Comparison of ENCODE assay signal across 25 cellular contexts in genomic region chr18:60404686-60405085, GRCh38. TPM values are rescaled to one million over a fixed set of nuclear protein-coding genes. Genes with fewer than 3 reads are reported as not detected.
A peak's percentile ranks its signal among the peaks of the same experiment; 100 is the strongest.
DNase-seq lines count a peak whose midpoint lies in the region; ATAC-seq, FAIRE-seq and TF ChIP-seq lines count a peak whose summit lies in the region.
"Had no signal": no experiment of that assay in that cellular context is flagged by ENCODE, and none has a peak within 500 bp of the region (broad histone marks: within the 10 kb centered on the region; RNA-seq: fewer than 3 reads in every experiment).

No MANE protein-coding gene starts in this region.

- H3K56ac ChIP-seq in H1 (replicated peaks; ENCODE audit: insufficient read length, low read depth, low read length): no peak overlapping the region

- no peak overlapping the region for H3K18ac ChIP-seq in H1 (ENCODE audit: extremely low read depth, low read length)

- no peaks in the 10 kb centered on the region for H3K79me2 ChIP-seq in MM.1S (ENCODE audit: low read length)
- no peaks in the 10 kb centered on the region for H3K79me2 ChIP-seq in H1 (ENCODE audit: control insufficient read depth in 1 of 2, insufficient read depth in 2 of 2, low read length in 2 of 2)

- no peaks in the 10 kb centered on the region for H3K79me1 ChIP-seq in H1 (ENCODE audit: low read depth, low read length)

- no peak overlapping the region for H4K91ac ChIP-seq in H1 (replicated peaks; ENCODE audit: insufficient read length, low read length)

- H2BK20ac ChIP-seq in H1 (ENCODE audit: low read length): no peak overlapping the region

- no peak for TF ChIP-seq EP300 in H1 (IDR thresholded peaks at IDR 0.05; ENCODE audit: borderline replicate concordance in 1 of 2, low read depth in 2 of 2, low read length in 2 of 2)

- H2AFZ ChIP-seq in MM.1S (ENCODE audit: low read length) (no peak overlapping the region), H1 (ENCODE audit: low read length) (peak overlapping the region; percentile 69; the same call in 1 of the 2 replicates)

- no peak overlapping the region for H2BK12ac ChIP-seq in H1 (ENCODE audit: low read depth, low read length)

- H3K27ac ChIP-seq in MM.1S (ENCODE audit: low read length) (no peak overlapping the region), H1 (ENCODE audit: low read depth, low read length) (no peak overlapping the region)
- H3K27ac ChIP-seq: 22Rv1; BLaER1 treated with 17β-estradiol and CSF1 and Interleukin-3, amounts not matched to agents 10 nM and 100 nM had no signal

- H2BK15ac ChIP-seq in H1 (ENCODE audit: low read length): no peak overlapping the region

- no peak overlapping the region for H3K4ac ChIP-seq in H1 (replicated peaks; ENCODE audit: insufficient read length, low read depth, low read length)

- peak; percentile 42 for ATAC-seq in HG02884 (IDR thresholded peaks at IDR 0.05; ENCODE audit: unreplicated experiment)
- ATAC-seq in GM18858 (IDR thresholded peaks at IDR 0.05; ENCODE audit: unreplicated experiment): no peak
- ATAC-seq in omental fat pad (ENCODE audit: low FRiP score): no peak
- ATAC-seq: GM12878 had no signal

- no peak overlapping the region for H3K4me2 ChIP-seq in MM.1S (ENCODE audit: low read depth, low read length)
- no peak overlapping the region for H3K4me2 ChIP-seq in H1 (ENCODE audit: insufficient read depth in 1 of 2, low read depth in 2 of 2, low read length in 2 of 2)
- H3K4me2 ChIP-seq: BLaER1 treated with 17β-estradiol and CSF1 and Interleukin-3, amounts not matched to agents 10 nM and 100 nM had no signal

- H3K9me3 ChIP-seq in MM.1S (replicated peaks; ENCODE audit: insufficient read depth, low read length): no peaks in the 10 kb centered on the region
- H3K9me3 ChIP-seq in H1 (ENCODE audit: insufficient read depth in 2 of 2, low read depth in 1 of 2, low read length in 1 of 2): no peaks in the 10 kb centered on the region
- H3K9me3 ChIP-seq: BE2C; BLaER1 treated with 17β-estradiol and CSF1 and Interleukin-3, amounts not matched to agents 10 nM and 100 nM had no signal

- no peak overlapping the region for H2AK5ac ChIP-seq in H1 (ENCODE audit: low read depth, low read length)

- H3K4me1 ChIP-seq in MM.1S (ENCODE audit: low read length) (no peaks in the 10 kb centered on the region), H1 (replicated peaks in 1 of 4; ENCODE audit: control insufficient read depth in 3 of 4, insufficient read depth in 4 of 4, low read length in 3 of 4) (no peaks in the 10 kb centered on the region; a peak in 1 of 7 replicates)
- H3K4me1 ChIP-seq: BE2C; BLaER1 treated with 17β-estradiol and CSF1 and Interleukin-3, amounts not matched to agents 10 nM and 100 nM had no signal

- no peak for FAIRE-seq in H1 (lab: Jason Lieb, UNC)
- FAIRE-seq: A204.1, GM12878 had no signal

- H3K9ac ChIP-seq in MM.1S (ENCODE audit: low read length) (no peak overlapping the region), H1 (replicated peaks in 1 of 4; ENCODE audit: extremely low read depth in 1 of 4, low read depth in 3 of 4, low read length in 3 of 4) (no peak overlapping the region)
- H3K9ac ChIP-seq: BLaER1 treated with 17β-estradiol and CSF1 and Interleukin-3, amounts not matched to agents 10 nM and 100 nM had no signal

- H3F3A ChIP-seq in MM.1S (ENCODE audit: insufficient read depth, low read length): no peaks in the 10 kb centered on the region

- no peak for TF ChIP-seq CTCF in MM.1S (IDR thresholded peaks at IDR 0.05; ENCODE audit: low read length)
- TF ChIP-seq CTCF in H1 (IDR thresholded peaks at IDR 0.05; ENCODE audit: control extremely low read depth in 1 of 3, insufficient read depth in 1 of 3, low read depth in 1 of 3, low read length in 3 of 3): no peak
- no peak for TF ChIP-seq CTCF in omental fat pad (IDR thresholded peaks at IDR 0.05)

- H4K5ac ChIP-seq in H1 (ENCODE audit: insufficient read length, low read depth, low read length): no peak overlapping the region

- H3K27me3 ChIP-seq in MM.1S (replicated peaks; ENCODE audit: insufficient read depth, low read length): no peaks in the 10 kb centered on the region
- H3K27me3 ChIP-seq in H1 (replicated peaks in 1 of 4; ENCODE audit: control insufficient read depth in 3 of 4, extremely low read depth in 1 of 4, insufficient read depth in 3 of 4, low read length in 3 of 4): no peaks in the 10 kb centered on the region
- H3K27me3 ChIP-seq: BE2C; BLaER1 treated with 17β-estradiol and CSF1 and Interleukin-3, amounts not matched to agents 10 nM and 100 nM had no signal

- H3K14ac ChIP-seq in H1 (ENCODE audit: insufficient read length): no peak overlapping the region

- H3K4me3 ChIP-seq in MM.1S (ENCODE audit: low read length) (no peak overlapping the region), H1 (ENCODE audit: extremely low read depth in 1 of 4, insufficient read depth in 2 of 4, low read depth in 3 of 4, low read length in 4 of 4) (no peak overlapping the region)
- H3K4me3 ChIP-seq: BLaER1 treated with 17β-estradiol and CSF1 and Interleukin-3, amounts not matched to agents 10 nM and 100 nM; GM12878 had no signal

- H4K8ac ChIP-seq in H1 (ENCODE audit: extremely low read depth, insufficient read depth, low read length): no peak overlapping the region

- H3K36me3 ChIP-seq in MM.1S (replicated peaks; ENCODE audit: insufficient read depth, low read length): no peaks in the 10 kb centered on the region
- H3K36me3 ChIP-seq in H1 (ENCODE audit: control insufficient read depth in 2 of 4, insufficient read depth in 4 of 4, low read length in 3 of 4): no peaks in the 10 kb centered on the region
- H3K36me3 ChIP-seq: BE2C; BLaER1 treated with 17β-estradiol and CSF1 and Interleukin-3, amounts not matched to agents 10 nM and 100 nM had no signal

- no peaks in the 10 kb centered on the region for H3K9me2 ChIP-seq in MM.1S (replicated peaks; ENCODE audit: insufficient read depth, low read length)

- TF ChIP-seq POLR2A in H1 (IDR thresholded peaks at IDR 0.05; ENCODE audit: control extremely low read depth in 1 of 2, low read depth in 2 of 2, low read length in 2 of 2): no peak

- no peaks in the 10 kb centered on the region for H4K20me1 ChIP-seq in MM.1S (ENCODE audit: insufficient read depth, low read length)
- H4K20me1 ChIP-seq in H1 (replicated peaks in 1 of 2; ENCODE audit: control insufficient read depth in 1 of 2, insufficient read depth in 2 of 2, low read length in 2 of 2): no peaks in the 10 kb centered on the region
- H4K20me1 ChIP-seq: BLaER1 treated with 17β-estradiol and CSF1 and Interleukin-3, amounts not matched to agents 10 nM and 100 nM had no signal

- no peak for TF ChIP-seq RAD21 in H1 (IDR thresholded peaks at IDR 0.05 in 1 of 2, conservative IDR thresholded peaks at IDR 0.05 in 1 of 2; ENCODE audit: low read depth in 2 of 2, low read length in 2 of 2)

- no peak overlapping the region for H2BK5ac ChIP-seq in H1 (ENCODE audit: low read depth, low read length)

- no peaks in the 10 kb centered on the region for H3K23me2 ChIP-seq in H1 (ENCODE audit: low read depth, low read length)

- no peak overlapping the region for H2BK120ac ChIP-seq in H1 (replicated peaks; ENCODE audit: low read depth, low read length)

- 91% methylated on average over 3 of the region's 3 CpGs; no CpG with 5 or more reads in 1 of the 2 experiments for WGBS in H1 (ENCODE audit: extremely low coverage in 1 of 2, insufficient coverage in 1 of 2, insufficient read length in 1 of 2, insufficient replicate concordance in 2 of 2, low coverage in 1 of 2, low lambda C conversion rate in 2 of 2, missing lambda C conversion rate in 1 of 2), 2 experiments

- DNase-seq in AG20443 (ENCODE audit: low spot score): peak; percentile 9
- peak; percentile 47 for DNase-seq in MM.1S
- DNase-seq in H1 (ENCODE audit: low read depth in 1 of 2, low spot score in 2 of 2): no peak
- DNase-seq in midbrain (lab: John Stamatoyannopoulos, UW): no peak
- no peak for DNase-seq in omental fat pad (ENCODE audit: low spot score)
- DNase-seq in DMS79 (lab: John Stamatoyannopoulos, UW): no peak
- DNase-seq: AML-193; BE2C; CD4-positive, alpha-beta T cell; CD8-positive, alpha-beta memory T cell; DMS 273 treated with DMSO at 0.1 percent for 48 hours; DMS79 treated with DMSO at 0.1 percent for 48 hours; GDM1; GOT3; H7; HCEC 1CT had no signal

- POLR2A ChIA-PET in H1 (lab: Charles Lee; ENCODE audit: partially characterized antibody): no interaction called here

- H3K23ac ChIP-seq in H1 (ENCODE audit: insufficient read length): no peak overlapping the region

- CTCF ChIA-PET in H1 (lab: Charles Lee; ENCODE audit: partially characterized antibody): interaction anchor here (1.4 to 2.7 kb wide), 3 partner anchors 9 to 409 kb away, joined by 3 to 10 read pairs (median 9); no protein-coding TSS in a partner anchor

TF ChIP-seq in H1, 55 proteins besides CTCF, POLR2A, EP300 and RAD21:
- TF ChIP-seq TCF12 (IDR thresholded peaks at IDR 0.05; ENCODE audit: low read depth, low read length): no peak

RNA-seq across cellular contexts. Expression of gene MC4R, which starts 32.1 kb away (rescaled TPM):
- total RNA-seq in H1 (2021; fragmentation: NEBNext Ultra II Directional; extraction: Animal tissue kit (Norgen Biotek cat#: 25700)): not detected in 2 replicates
- polyA plus RNA-seq in H1 (2011; rRNA removed): 0.11 TPM in 1 of 2 replicates, not detected in the other
- not detected for polyA plus RNA-seq in H1 (2011; cell fraction: cytosol; rRNA removed)
- not detected for polyA plus RNA-seq in H1 (2011; cell fraction: nucleus; rRNA removed)
- 0.19 TPM in 1 of 4 replicates, not detected in the others for polyA plus RNA-seq in H1 (2012, experiment 1 of 2)
- polyA plus RNA-seq in H1 (2012, experiment 2 of 2): not detected
- 0.16 TPM for polyA plus RNA-seq in H1 (2013, experiment 1 of 2)
- 0.13 TPM for polyA plus RNA-seq in H1 (2013, experiment 2 of 2)
- 0.13 TPM in 1 of 2 replicates, not detected in the other for polyA minus RNA-seq in H1 (2011; rRNA and poly(A)+ RNA removed)
- polyA minus RNA-seq in H1 (2011; cell fraction: cytosol; rRNA and poly(A)+ RNA removed): not detected
- polyA minus RNA-seq in H1 (2011; cell fraction: nucleus; rRNA and poly(A)+ RNA removed): not detected
- under 1 TPM in 1 of 4 donors, not detected in 3; 0.28 TPM for total RNA-seq in omental fat pad
- total RNA-seq: CD4-positive, alpha-beta T cell; CD8-positive, alpha-beta memory T cell; Daoy; GM12878 had no signal
- polyA plus RNA-seq: AG04450; CD14-positive monocyte; CD8-positive, alpha-beta memory T cell; GM12878 had no signal

Comparison
In these comparisons a context has a peak if more than half of its experiments do, and no peak if none do; other contexts are left out.
1. DNase-seq: peak in AG20443 (single experiment) and MM.1S (single experiment); none in H1 (0 of 2), midbrain (single experiment), omental fat pad (single experiment) and DMS79 (single experiment).